Comparison of ENCODE assay signal across 1 cellular context in genomic region chr15:34101366-34102174, GRCh38.
A peak's percentile ranks its signal among the peaks of the same experiment; 100 is the strongest.
TF ChIP-seq lines count a peak whose summit lies in the region.

EMC7 (minus strand) TSS chr15:34101862; CDS start chr15:34101839, 23 bp downstream.
PGBD4 (plus strand) TSS chr15:34102083; CDS start chr15:34102532, 449 bp downstream.

TF ChIP-seq in HepG2, 621 proteins besides CTCF, POLR2A, EP300 and RAD21 (continued from another document and continues in another):
- TF ChIP-seq TIGD3 (CRISPR knock-in tag; IDR thresholded peaks at IDR 0.05; ENCODE audit: borderline replicate concordance) (no peak), RARG (CRISPR knock-in tag; IDR thresholded peaks at IDR 0.05; ENCODE audit: low read depth) (no peak), FOXA1 (IDR thresholded peaks at IDR 0.05) (no peak), FOXA1 (CRISPR knock-in tag; IDR thresholded peaks at IDR 0.05) (no peak), FUBP1 (CRISPR knock-in tag; IDR thresholded peaks at IDR 0.05; ENCODE audit: borderline replicate concordance) (no peak), ELF1 (CRISPR knock-in tag; IDR thresholded peaks at IDR 0.05) (peak; percentile 100), ATM (IDR thresholded peaks at IDR 0.05; ENCODE audit: borderline replicate concordance) (no peak), ZNF552 (CRISPR knock-in tag; IDR thresholded peaks at IDR 0.05; ENCODE audit: borderline replicate concordance) (no peak), ZNF709 (CRISPR knock-in tag; IDR thresholded peaks at IDR 0.05) (no peak), HNRNPL (IDR thresholded peaks at IDR 0.05; ENCODE audit: low read depth, low read length) (0 out of 2 replicates have a peak, but pooled peaks have one; percentile 21), RERE (CRISPR knock-in tag; IDR thresholded peaks at IDR 0.05; ENCODE audit: low read depth) (no peak), TEF (CRISPR knock-in tag; IDR thresholded peaks at IDR 0.05) (no peak), ZNF432 (CRISPR knock-in tag; IDR thresholded peaks at IDR 0.05; ENCODE audit: borderline replicate concordance) (no peak), ZNF780A (CRISPR knock-in tag; IDR thresholded peaks at IDR 0.05) (no peak), ATF2 (CRISPR knock-in tag; IDR thresholded peaks at IDR 0.05) (peak; percentile 48; the same call in 1 of the 2 replicates), ZNF646 (CRISPR knock-in tag; IDR thresholded peaks at IDR 0.05) (0 out of 2 replicates have a peak, but pooled peaks have one; percentile 31), TBP (CRISPR knock-in tag; IDR thresholded peaks at IDR 0.05) (no peak), ZNF235 (CRISPR knock-in tag; IDR thresholded peaks at IDR 0.05; ENCODE audit: borderline replicate concordance) (no peak; the same call in 1 of the 2 replicates), ZNF234 (CRISPR knock-in tag; conservative IDR thresholded peaks at IDR 0.05) (no peak), NR2F2 (IDR thresholded peaks at IDR 0.05; ENCODE audit: borderline replicate concordance, low read depth) (no peak), SIN3B (IDR thresholded peaks at IDR 0.05; ENCODE audit: low read length) (peak; percentile 85; the same call in 1 of the 2 replicates), TMF1 (CRISPR knock-in tag; IDR thresholded peaks at IDR 0.05; ENCODE audit: low read depth) (no peak), NR1H2 (CRISPR knock-in tag; IDR thresholded peaks at IDR 0.05; ENCODE audit: borderline replicate concordance, low read depth) (no peak), ZBTB8A (CRISPR knock-in tag; IDR thresholded peaks at IDR 0.05; ENCODE audit: borderline replicate concordance, low read depth) (no peak), ZFX (CRISPR knock-in tag; IDR thresholded peaks at IDR 0.05; ENCODE audit: low read depth) (peak; percentile 80), SP1 (IDR thresholded peaks at IDR 0.05) (no peak), SP1 (CRISPR knock-in tag; IDR thresholded peaks at IDR 0.05) (peak; percentile 66), KDM6A (CRISPR knock-in tag; IDR thresholded peaks at IDR 0.05; ENCODE audit: low read depth) (no peak), BRD4 (CRISPR knock-in tag; IDR thresholded peaks at IDR 0.05) (no peak), PREB (CRISPR knock-in tag; IDR thresholded peaks at IDR 0.05) (no peak), DBP (CRISPR knock-in tag; IDR thresholded peaks at IDR 0.05; ENCODE audit: not compliant biosample characterization) (no peak), ZNF597 (CRISPR knock-in tag; IDR thresholded peaks at IDR 0.05) (no peak)
